In the genomic region with DNA sequence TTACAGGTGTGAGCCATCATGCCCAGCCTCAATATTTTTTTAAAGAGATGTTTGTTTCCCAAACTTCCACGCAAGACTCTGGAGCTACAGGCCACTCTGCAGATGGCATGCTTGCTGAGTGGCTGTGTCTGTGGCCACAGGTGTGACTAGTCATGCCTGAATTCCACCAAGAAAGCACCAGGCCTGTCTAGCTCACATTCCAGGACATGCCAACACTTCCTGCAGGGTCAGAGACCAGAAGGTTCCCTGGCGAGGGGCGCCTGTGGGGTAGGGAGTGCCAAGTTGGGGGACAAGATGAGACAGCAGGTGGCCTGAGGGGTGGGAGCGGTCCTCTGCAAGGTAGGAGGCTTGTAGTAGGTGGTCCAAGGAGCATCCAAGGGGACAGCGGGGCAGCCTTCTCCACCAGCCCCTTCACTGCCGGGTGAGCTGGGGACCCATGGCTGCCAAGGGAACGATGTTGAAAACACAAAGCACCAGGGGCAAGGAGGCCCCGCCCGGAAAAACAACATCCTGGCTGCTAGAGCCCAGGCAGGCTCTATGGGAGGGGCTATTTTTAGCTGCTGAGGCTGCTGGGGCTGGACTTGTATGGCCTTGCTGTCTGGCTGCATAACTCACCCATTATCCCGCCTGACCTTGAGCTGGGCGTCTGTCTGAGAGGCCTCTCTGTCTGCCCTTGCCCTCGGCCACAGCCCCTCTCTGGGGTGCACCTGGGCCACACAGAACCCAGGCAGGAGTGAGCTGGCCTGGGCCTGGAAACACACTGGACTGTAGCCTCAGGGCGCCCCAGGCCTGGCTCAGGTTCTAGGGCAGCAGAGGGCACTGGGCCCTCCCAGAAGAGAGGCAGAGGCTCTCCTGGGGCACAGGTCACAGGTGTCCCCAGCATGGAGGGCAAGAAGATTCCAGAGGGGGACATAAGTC, we compare ENCODE assay signal across 8 cellular contexts. TPM values are rescaled to one million over a fixed set of nuclear protein-coding genes. Genes with fewer than 3 reads are reported as not detected.
DNase-seq lines count a peak whose midpoint lies in the region; ATAC-seq and TF ChIP-seq lines count a peak whose summit lies in the region.

No MANE protein-coding gene starts in this region.

- no peaks in the 10 kb centered on the region for H3K27me3 Mint-ChIP-seq in activated CD4-positive, alpha-beta memory T cell treated with anti-CD3 and anti-CD28 coated beads, Interleukin-2, amount 10 ng/mL, durations not matched to agents 7 days and 5 days

- H3K4me3 ChIP-seq in fibroblast of pulmonary artery (replicated peaks; ENCODE audit: low read depth, low read length) (no peak overlapping the region), parathyroid adenoma (ENCODE audit: low read depth, low read length) (no peak overlapping the region)

- H3K36me3 Mint-ChIP-seq in activated CD4-positive, alpha-beta memory T cell treated with anti-CD3 and anti-CD28 coated beads, Interleukin-2, amount 10 ng/mL, durations not matched to agents 7 days and 5 days (ENCODE audit: low read depth): peaks cover 24% of the 10 kb centered on the region

- DNase-seq in AG08396 (ENCODE audit: low spot score) (peak; percentile 90), HuH-7.5 (ENCODE audit: low spot score) (peak; percentile 89), fibroblast of pulmonary artery (ENCODE audit: low read depth) (peak; percentile 89), DMS79 treated with DMSO at 0.1 percent for 48 hours (lab: John Stamatoyannopoulos, UW) (no peak)
- peak; percentile 86 for DNase-seq in activated CD4-positive, alpha-beta memory T cell treated with anti-CD3 and anti-CD28 coated beads, Interleukin-2, amount 10 ng/mL, durations not matched to agents 7 days and 5 days

- H3K4me1 Mint-ChIP-seq in activated CD4-positive, alpha-beta memory T cell treated with anti-CD3 and anti-CD28 coated beads, Interleukin-2, amount 10 ng/mL, durations not matched to agents 7 days and 5 days: peaks cover 50% of the 10 kb centered on the region

- H2AFZ ChIP-seq in parathyroid adenoma: peak overlapping the region; percentile 73

- H3K9ac ChIP-seq in parathyroid adenoma: no peak overlapping the region

- peak overlapping the region; percentile 96 for H3K27ac Mint-ChIP-seq in activated CD4-positive, alpha-beta memory T cell treated with anti-CD3 and anti-CD28 coated beads, Interleukin-2, amount 10 ng/mL, durations not matched to agents 7 days and 5 days

- no peaks in the 10 kb centered on the region for H3K79me2 ChIP-seq in parathyroid adenoma

- peak overlapping the region; percentile 54 for H3K4me2 ChIP-seq in parathyroid adenoma (ENCODE audit: low read length)

- peaks cover 14% of the 10 kb centered on the region for H3K4me1 ChIP-seq in parathyroid adenoma

- ATAC-seq in HG03378 (IDR thresholded peaks at IDR 0.05; ENCODE audit: unreplicated experiment): no peak
- ATAC-seq in GM18511 (IDR thresholded peaks at IDR 0.05; ENCODE audit: unreplicated experiment): no peak

- CTCF ChIA-PET in activated CD4-positive, alpha-beta memory T cell treated with anti-CD3 and anti-CD28 coated beads, Interleukin-2, amount 10 ng/mL, durations not matched to agents 7 days and 5 days (lab: Charles Lee): interaction anchor here (0.5 to 7.5 kb wide), 12 partner anchors 10 to 119 kb away, joined by 3 to 91 read pairs (median 4); partner anchors contain the start of genes TRIM65 and WBP2

- peak overlapping the region; percentile 24 for H3K4me3 Mint-ChIP-seq in activated CD4-positive, alpha-beta memory T cell treated with anti-CD3 and anti-CD28 coated beads, Interleukin-2, amount 10 ng/mL, durations not matched to agents 7 days and 5 days

- TF ChIP-seq CTCF in fibroblast of pulmonary artery (IDR thresholded peaks at IDR 0.05; ENCODE audit: low read length, missing control alignments) (no peak), parathyroid adenoma (IDR thresholded peaks at IDR 0.05) (no peak)

- H3K27me3 ChIP-seq in parathyroid adenoma (ENCODE audit: control insufficient read depth, insufficient read depth, low read length): no peaks in the 10 kb centered on the region

- no peaks in the 10 kb centered on the region for H3K9me3 Mint-ChIP-seq in activated CD4-positive, alpha-beta memory T cell treated with anti-CD3 and anti-CD28 coated beads, Interleukin-2, amount 10 ng/mL, durations not matched to agents 7 days and 5 days

- POLR2A ChIA-PET in activated CD4-positive, alpha-beta memory T cell treated with anti-CD3 and anti-CD28 coated beads, Interleukin-2, amount 10 ng/mL, durations not matched to agents 7 days and 5 days (lab: Charles Lee): interaction anchor here (0.7 to 12.6 kb wide), 15 partner anchors 8 to 98 kb away, joined by 3 to 221 read pairs (median 5); partner anchors contain the start of genes MRPL38, TRIM65, UNC13D and UNK

- H3K9me3 ChIP-seq in parathyroid adenoma (ENCODE audit: control insufficient read depth, low read length): no peaks in the 10 kb centered on the region

- H3K36me3 ChIP-seq in parathyroid adenoma (ENCODE audit: control insufficient read depth, insufficient read depth, low read length): no peaks in the 10 kb centered on the region

- peak overlapping the region; percentile 72 for H3K27ac ChIP-seq in parathyroid adenoma

RNA-seq across cellular contexts. Expression of gene TRIM47, which starts 5.7 kb away (rescaled TPM):
- 10 to 100 TPM; 31.9 to 33.8 TPM for total RNA-seq in activated CD4-positive, alpha-beta memory T cell treated with anti-CD3 and anti-CD28 coated beads, Interleukin-2, amount 10 ng/mL, durations not matched to agents 7 days and 5 days

RNA-seq across cellular contexts. Expression of gene WBP2, which starts 17.6 kb away (rescaled TPM):
- 100 to 1,000 TPM; 107 to 114 TPM for total RNA-seq in activated CD4-positive, alpha-beta memory T cell treated with anti-CD3 and anti-CD28 coated beads, Interleukin-2, amount 10 ng/mL, durations not matched to agents 7 days and 5 days

RNA-seq across cellular contexts. Expression of gene TRIM65, which starts 24.1 kb away (rescaled TPM):
- 10 to 100 TPM; 24.9 to 26.1 TPM for total RNA-seq in activated CD4-positive, alpha-beta memory T cell treated with anti-CD3 and anti-CD28 coated beads, Interleukin-2, amount 10 ng/mL, durations not matched to agents 7 days and 5 days

RNA-seq across cellular contexts. Expression of gene UNC13D, which starts 28.5 kb away (rescaled TPM):
- total RNA-seq in activated CD4-positive, alpha-beta memory T cell treated with anti-CD3 and anti-CD28 coated beads, Interleukin-2, amount 10 ng/mL, durations not matched to agents 7 days and 5 days: 100 to 1,000 TPM; 179 to 190 TPM

RNA-seq across cellular contexts. Expression of gene MRPL38, which starts 32.0 kb away (rescaled TPM):
- 10 to 100 TPM; 79.9 to 85.0 TPM for total RNA-seq in activated CD4-positive, alpha-beta memory T cell treated with anti-CD3 and anti-CD28 coated beads, Interleukin-2, amount 10 ng/mL, durations not matched to agents 7 days and 5 days
